Comparison of ENCODE assay signal across 8 cellular contexts in the genomic region with DNA sequence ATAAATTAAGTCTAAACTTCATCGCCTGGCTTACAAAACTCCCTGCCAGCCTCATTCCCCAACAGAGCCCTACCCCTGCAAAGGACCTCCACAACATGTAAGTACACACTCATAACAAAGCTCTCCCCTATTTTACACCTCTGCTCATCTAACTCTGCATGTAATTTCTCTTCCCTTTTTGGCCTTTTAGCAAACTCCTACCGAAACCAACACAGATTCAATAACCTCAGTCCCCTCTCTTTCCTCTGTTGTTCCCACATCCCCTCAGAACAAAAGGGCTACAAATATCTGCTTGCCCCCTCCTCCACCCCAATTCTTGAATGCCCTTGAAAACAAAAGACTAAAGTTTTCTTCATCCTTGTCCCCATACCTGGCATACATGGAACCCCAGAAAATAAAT. TPM values are rescaled to one million over a fixed set of nuclear protein-coding genes. Genes with fewer than 3 reads are reported as not detected.
DNase-seq lines count a peak whose midpoint lies in the region; ATAC-seq, FAIRE-seq and TF ChIP-seq lines count a peak whose summit lies in the region.

No MANE protein-coding gene starts in this region.

- TF ChIP-seq POLR2A in endothelial cell of umbilical vein (IDR thresholded peaks at IDR 0.05; ENCODE audit: low read depth, low read length), result no peak

- H2AFZ ChIP-seq in OCI-LY1 (ENCODE audit: low read length) (peak overlapping the region; percentile 52; the same call in 1 of the 2 replicates), endothelial cell of umbilical vein (ENCODE audit: low read depth, low read length) (peak overlapping the region; percentile 49)

- H3K9me2 ChIP-seq in OCI-LY1 (ENCODE audit: low read depth, low read length), result no peaks in the 10 kb centered on the region

- DNase-seq in GM12865 (ENCODE audit: low read depth) (peak; percentile 64), endothelial cell of umbilical vein (ENCODE audit: low read depth, low spot score) (no peak), psoas muscle (no peak), NCI-H146 (lab: John Stamatoyannopoulos, UW) (no peak), HTR-8/SVneo (ENCODE audit: insufficient read length, low spot score) (no peak), globus pallidus (ENCODE audit: low spot score) (no peak)

- no peaks in the 10 kb centered on the region for H3K9me1 ChIP-seq in endothelial cell of umbilical vein (replicated peaks; ENCODE audit: control insufficient read depth, extremely low read depth, insufficient read depth, low read length)

- H3K4me3 ChIP-seq in GM12865 (ENCODE audit: low read depth, low read length) (peak overlapping the region; percentile 80), OCI-LY1 (ENCODE audit: low read depth, low read length, poor library complexity, severe bottlenecking) (peak overlapping the region; percentile 90), endothelial cell of umbilical vein (replicated peaks in 1 of 3; ENCODE audit: insufficient read depth in 1 of 3, low read depth in 1 of 3, low read length in 3 of 3) (peak overlapping the region; percentile 3 to 71 (median 61)), psoas muscle (peak overlapping the region; percentile 96)

- POLR2A ChIA-PET in endothelial cell of umbilical vein (lab: Charles Lee), result no interaction called here

- no peak for ATAC-seq in psoas muscle
- ATAC-seq in HG03439 (IDR thresholded peaks at IDR 0.05; ENCODE audit: unreplicated experiment), result no peak

- H3K4me1 ChIP-seq in OCI-LY1 (ENCODE audit: insufficient read depth, low read length, severe bottlenecking) (peaks cover 34% of the 10 kb centered on the region), endothelial cell of umbilical vein (ENCODE audit: control insufficient read depth, extremely low read depth, insufficient read depth, low read length) (peaks cover 9% of the 10 kb centered on the region), psoas muscle (peaks cover 12% of the 10 kb centered on the region)

- dilution Hi-C loops in endothelial cell of umbilical vein (cut with MboI; ENCODE audit: extremely low pct_ligation_motif_present, low sequenced_read_pairs), result no loop called here

- CTCF ChIA-PET in endothelial cell of umbilical vein (lab: Charles Lee), result interaction anchor here (1.2 to 2.4 kb wide), 8 partner anchors 17 to 171 kb away, joined by 3 to 10 read pairs (median 6); a partner anchor contains a TSS

- BruUV-seq in endothelial cell of umbilical vein (replicated peaks; lab: Mats Ljungman, UMichigan), result no TSS peak

- peak overlapping the region; percentile 97 for H3K4me2 ChIP-seq in OCI-LY1 (ENCODE audit: low read length)
- peak overlapping the region; percentile 74 for H3K4me2 ChIP-seq in endothelial cell of umbilical vein (ENCODE audit: insufficient read depth, low read length)

- FAIRE-seq in endothelial cell of umbilical vein (lab: Jason Lieb, UNC), result peak; percentile 26
- FAIRE-seq in HTR-8/SVneo (lab: Jason Lieb, UNC), result no peak

- H3K9me3 ChIP-seq in OCI-LY1 (ENCODE audit: low read length) (no peaks in the 10 kb centered on the region), endothelial cell of umbilical vein (replicated peaks; ENCODE audit: control insufficient read depth, insufficient read depth, low read length) (no peaks in the 10 kb centered on the region), psoas muscle (no peaks in the 10 kb centered on the region)

- TF ChIP-seq CTCF in GM12865 (IDR thresholded peaks at IDR 0.05; ENCODE audit: insufficient read depth, low read depth, low read length, missing control alignments) (no peak), OCI-LY1 (IDR thresholded peaks at IDR 0.05; ENCODE audit: low read length) (no peak), endothelial cell of umbilical vein (IDR thresholded peaks at IDR 0.05; ENCODE audit: extremely low read depth in 1 of 2, insufficient read depth in 1 of 2, low read depth in 1 of 2, low read length in 2 of 2) (no peak), psoas muscle (IDR thresholded peaks at IDR 0.05) (no peak)

- H3K27ac ChIP-seq in OCI-LY1 (ENCODE audit: low read depth, low read length, poor library complexity, severe bottlenecking) (peak overlapping the region; percentile 67), endothelial cell of umbilical vein (ENCODE audit: insufficient read depth, low read depth, low read length) (peak overlapping the region; percentile 80), psoas muscle (peak overlapping the region; percentile 92)

- no peaks in the 10 kb centered on the region for H3K27me3 ChIP-seq in OCI-LY1 (ENCODE audit: insufficient read depth, low read length)
- no peaks in the 10 kb centered on the region for H3K27me3 ChIP-seq in endothelial cell of umbilical vein (ENCODE audit: control insufficient read depth in 2 of 2, insufficient read depth in 2 of 2, low read length in 2 of 2)
- H3K27me3 ChIP-seq in psoas muscle (ENCODE audit: insufficient read depth in 3 of 3, low read length in 2 of 3), result no peaks in the 10 kb centered on the region

- H4K20me1 ChIP-seq in OCI-LY1 (ENCODE audit: insufficient read depth, low read length), result no peaks in the 10 kb centered on the region
- H4K20me1 ChIP-seq in endothelial cell of umbilical vein (replicated peaks; ENCODE audit: control insufficient read depth, extremely low read depth, insufficient read depth, low read length), result no peaks in the 10 kb centered on the region

- WGBS in psoas muscle, 3 donors, result 29 to 37% (median 33%) methylated on average over 2 of the region's 2 CpGs

- H3K79me2 ChIP-seq in OCI-LY1 (ENCODE audit: insufficient read depth, low read length), result peaks cover 9% of the 10 kb centered on the region
- peaks cover 4% of the 10 kb centered on the region for H3K79me2 ChIP-seq in endothelial cell of umbilical vein (ENCODE audit: control insufficient read depth, insufficient read depth, low read length)

- peaks cover 14% of the 10 kb centered on the region; the same call in 1 of the 2 replicates for H3K36me3 ChIP-seq in OCI-LY1 (ENCODE audit: insufficient read depth, low read length)
- no peaks in the 10 kb centered on the region for H3K36me3 ChIP-seq in endothelial cell of umbilical vein (ENCODE audit: control insufficient read depth in 2 of 2, extremely low read depth in 1 of 2, insufficient read depth in 2 of 2, low read length in 2 of 2)
- peaks cover 0 to 34% of the 10 kb centered on the region in 2 donors for H3K36me3 ChIP-seq in psoas muscle (ENCODE audit: insufficient read depth in 1 of 2, low read depth in 1 of 2)

- H3K9ac ChIP-seq in OCI-LY1 (ENCODE audit: low read length) (peak overlapping the region; percentile 94), endothelial cell of umbilical vein (replicated peaks; ENCODE audit: extremely low read depth, insufficient read depth, low read length) (peak overlapping the region; percentile 60)

- intact Hi-C loops in endothelial cell of umbilical vein (cut with micrococcal nuclease) (loop anchor here (2.0 kb wide), 2 partner anchors 81 to 155 kb away; a partner anchor contains a TSS), psoas muscle (cut with DNase I) (loop anchor here (2.0 to 10.0 kb wide), 2 partner anchors 81 to 85 kb away; a partner anchor contains a TSS)

- H3F3A ChIP-seq in OCI-LY1 (ENCODE audit: insufficient read depth, low read length), result no peaks in the 10 kb centered on the region

TF ChIP-seq in endothelial cell of umbilical vein, 7 proteins besides CTCF, POLR2A, EP300 and RAD21:
- TF ChIP-seq EZH2 (IDR thresholded peaks at IDR 0.05; ENCODE audit: borderline replicate concordance, low read depth, low read length, severe bottlenecking) (no peak), GATA2 (IDR thresholded peaks at IDR 0.05; ENCODE audit: insufficient read depth, insufficient read length, low read depth, low read length) (no peak), POLR2AphosphoS5 (IDR thresholded peaks at IDR 0.05; ENCODE audit: insufficient read depth, low read depth, low read length) (no peak)

RNA-seq across cellular contexts. Expression of a gene that starts 0.7 kb away (rescaled TPM):
- 31.9 and 32.8 TPM in 2 replicates for total RNA-seq in endothelial cell of umbilical vein
- polyA plus RNA-seq in endothelial cell of umbilical vein, result 90.4 and 109 TPM in 2 replicates
- 56.6 and 59.3 TPM in 2 replicates for polyA plus RNA-seq in endothelial cell of umbilical vein (2011; cell fraction: cytosol; rRNA removed)
- polyA plus RNA-seq in endothelial cell of umbilical vein (2011; cell fraction: nucleus; rRNA removed), result 19.2 and 20.8 TPM in 2 replicates
- polyA plus RNA-seq in endothelial cell of umbilical vein (2012), result 31.1 and 31.8 TPM in 2 replicates
- 46.7 and 47.5 TPM in 2 replicates for polyA minus RNA-seq in endothelial cell of umbilical vein
- polyA minus RNA-seq in endothelial cell of umbilical vein (2011; cell fraction: cytosol; rRNA and poly(A)+ RNA removed), result 54.8 TPM
- 7.1 and 12.1 TPM in 2 replicates for polyA minus RNA-seq in endothelial cell of umbilical vein (2011; cell fraction: nucleus; rRNA and poly(A)+ RNA removed)
- 10 to 100 TPM; 52.3 to 72.7 (median 59.7) TPM for total RNA-seq in psoas muscle
- 10 to 100 TPM; 45.5 to 91.7 (median 62.8) TPM for polyA plus RNA-seq in psoas muscle

RNA-seq across cellular contexts. Expression of a gene that starts 26.5 kb away (rescaled TPM):
- total RNA-seq in endothelial cell of umbilical vein, result 1.3 and 1.7 TPM in 2 replicates
- 2.0 and 3.0 TPM in 2 replicates for polyA plus RNA-seq in endothelial cell of umbilical vein
- polyA plus RNA-seq in endothelial cell of umbilical vein (2011; cell fraction: cytosol; rRNA removed), result 1.3 and 1.7 TPM in 2 replicates
- polyA plus RNA-seq in endothelial cell of umbilical vein (2011; cell fraction: nucleus; rRNA removed), result 1.4 and 2.1 TPM in 2 replicates
- 0.84 and 1.8 TPM in 2 replicates for polyA plus RNA-seq in endothelial cell of umbilical vein (2012)
- 3.9 and 4.3 TPM in 2 replicates for polyA minus RNA-seq in endothelial cell of umbilical vein
- not detected for polyA minus RNA-seq in endothelial cell of umbilical vein (2011; cell fraction: cytosol; rRNA and poly(A)+ RNA removed)
- polyA minus RNA-seq in endothelial cell of umbilical vein (2011; cell fraction: nucleus; rRNA and poly(A)+ RNA removed), result 0.34 and 2.2 TPM in 2 replicates
- total RNA-seq in psoas muscle, result 1 to 10 TPM in 3 of 4 donors, under 1 TPM in 1; 0.71 to 2.0 (median 1.5) TPM
- 1 to 10 TPM in 1 of 3 donors, under 1 TPM in 2; 0.44 to 1.2 (median 0.46) TPM for polyA plus RNA-seq in psoas muscle
